Comparison of ENCODE assay signal across 9 cellular contexts in the genomic region with DNA sequence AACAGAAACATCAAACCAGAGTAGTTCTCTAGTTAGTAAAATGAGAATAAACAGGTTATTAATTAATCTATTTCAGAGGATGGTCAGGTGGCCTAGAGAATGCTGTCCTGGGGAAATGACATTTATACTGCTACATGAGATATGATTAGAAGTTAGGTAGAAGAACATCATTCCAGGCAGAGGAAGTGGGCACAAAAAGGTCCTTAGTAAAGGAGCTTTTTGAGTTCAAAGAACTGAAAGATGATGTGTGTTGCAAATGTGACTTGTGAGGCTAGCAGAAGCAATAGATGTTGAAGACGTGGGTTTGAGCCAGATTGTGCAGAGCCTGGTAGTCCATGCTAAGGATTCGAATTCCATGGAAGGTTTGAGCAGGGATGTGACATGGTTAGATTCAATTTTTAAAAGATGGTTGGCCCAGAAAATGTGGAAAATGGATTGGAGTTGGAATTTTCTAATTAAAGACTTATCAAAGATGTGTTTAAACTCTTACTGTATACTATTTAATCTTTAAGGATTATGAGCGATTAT. TPM values are rescaled to one million over a fixed set of nuclear protein-coding genes. Genes with fewer than 3 reads are reported as not detected.
DNase-seq lines count a peak whose midpoint lies in the region; ATAC-seq and TF ChIP-seq lines count a peak whose summit lies in the region.
"Had no signal": no experiment of that assay in that cellular context is flagged by ENCODE, and none has a peak within 500 bp of the region (broad histone marks: within the 10 kb centered on the region; RNA-seq: fewer than 3 reads in every experiment).

No MANE protein-coding gene starts in this region.

- H3K27me3 Mint-ChIP-seq in osteocyte (ENCODE audit: unreplicated experiment), result no peaks in the 10 kb centered on the region

- no peak for TF ChIP-seq CTCF in GM06990 (IDR thresholded peaks at IDR 0.05; ENCODE audit: insufficient read depth, low read length, poor library complexity, severe bottlenecking)
- no peak for TF ChIP-seq CTCF in MM.1S (IDR thresholded peaks at IDR 0.05; ENCODE audit: low read length)
- no peak for TF ChIP-seq CTCF in brain microvascular endothelial cell (IDR thresholded peaks at IDR 0.05; ENCODE audit: low read depth, low read length, missing control alignments)
- TF ChIP-seq CTCF in osteocyte (IDR thresholded peaks at IDR 0.05), result no peak
- no peak for TF ChIP-seq CTCF in GM20000 (IDR thresholded peaks at IDR 0.05; ENCODE audit: extremely low read depth, missing control alignments)

- peak overlapping the region; percentile 85 for H3K27ac Mint-ChIP-seq in osteocyte (ENCODE audit: unreplicated experiment)

- peak overlapping the region; percentile 73 for H3K27ac ChIP-seq in MM.1S (ENCODE audit: low read length)
- peak overlapping the region; percentile 41 for H3K27ac ChIP-seq in brain microvascular endothelial cell

- H3F3A ChIP-seq in MM.1S (ENCODE audit: insufficient read depth, low read length), result peaks cover 27% of the 10 kb centered on the region

- H3K79me2 ChIP-seq in MM.1S (ENCODE audit: low read length), result peaks cover 90% of the 10 kb centered on the region

- H3K4me3 Mint-ChIP-seq in osteocyte (ENCODE audit: unreplicated experiment), result no peak overlapping the region

- no peaks in the 10 kb centered on the region for H3K9me3 Mint-ChIP-seq in osteocyte (ENCODE audit: unreplicated experiment)

- peak overlapping the region; percentile 35 for H3K9ac ChIP-seq in MM.1S (ENCODE audit: low read length)

- no peaks in the 10 kb centered on the region for H4K20me1 ChIP-seq in MM.1S (ENCODE audit: insufficient read depth, low read length)

- peaks cover 20% of the 10 kb centered on the region for H3K4me1 ChIP-seq in MM.1S (ENCODE audit: low read length)

- H2AFZ ChIP-seq in MM.1S (ENCODE audit: low read length), result no peak overlapping the region

- ATAC-seq in sciatic nerve, result no peak

- H3K4me3 ChIP-seq in GM06990 (replicated peaks; ENCODE audit: low read depth, low read length), result 0 out of 2 replicates have a peak overlapping the region, but pooled peaks have one; percentile 10
- peak overlapping the region; percentile 33; the same call in 1 of the 2 replicates for H3K4me3 ChIP-seq in MM.1S (ENCODE audit: low read length)
- no peak overlapping the region for H3K4me3 ChIP-seq in brain microvascular endothelial cell (ENCODE audit: low read depth, low read length)

- no peak for DNase-seq in GM06990 (ENCODE audit: extremely low read depth, insufficient read length)
- peak; percentile 32 for DNase-seq in MM.1S
- no peak for DNase-seq in brain microvascular endothelial cell
- DNase-seq in osteocyte (ENCODE audit: extremely low spot score, unreplicated experiment), result no peak
- DNase-seq in sciatic nerve (ENCODE audit: low spot score), result no peak
- no peak for DNase-seq in GM20000 (ENCODE audit: low spot score)
- no peak for DNase-seq in activated gamma-delta T cell (lab: John Stamatoyannopoulos, UW)
- DNase-seq: cerebellar nuclear complex, NCI-H748 treated with DMSO at 0.1 percent for 48 hours had no signal

- H3K36me3 Mint-ChIP-seq in osteocyte (ENCODE audit: unreplicated experiment), result peaks cover 12% of the 10 kb centered on the region

- intact Hi-C loops in sciatic nerve (cut with DNase I), result no loop called here

- H3K4me2 ChIP-seq in MM.1S (ENCODE audit: low read depth, low read length), result peak overlapping the region; percentile 79

- no peaks in the 10 kb centered on the region; the same call in 1 of the 2 replicates for H3K36me3 ChIP-seq in GM06990 (ENCODE audit: control insufficient read depth, insufficient read depth, low read length)
- H3K36me3 ChIP-seq in MM.1S (replicated peaks; ENCODE audit: insufficient read depth, low read length), result no peaks in the 10 kb centered on the region; the same call in 1 of the 2 replicates
- H3K36me3 ChIP-seq in brain microvascular endothelial cell (replicated peaks), result no peaks in the 10 kb centered on the region

- H3K27me3 ChIP-seq in GM06990 (replicated peaks; ENCODE audit: control insufficient read depth, insufficient read depth, low read length), result no peaks in the 10 kb centered on the region
- H3K27me3 ChIP-seq in MM.1S (replicated peaks; ENCODE audit: insufficient read depth, low read length), result no peaks in the 10 kb centered on the region
- no peaks in the 10 kb centered on the region for H3K27me3 ChIP-seq in brain microvascular endothelial cell (replicated peaks)

- H3K9me2 ChIP-seq in MM.1S (replicated peaks; ENCODE audit: insufficient read depth, low read length), result no peaks in the 10 kb centered on the region

- H3K9me3 ChIP-seq in MM.1S (replicated peaks; ENCODE audit: insufficient read depth, low read length), result no peaks in the 10 kb centered on the region

- H3K4me1 Mint-ChIP-seq in osteocyte (ENCODE audit: unreplicated experiment), result peaks cover 36% of the 10 kb centered on the region

- in situ Hi-C loops in brain microvascular endothelial cell (cut with HindIII; ENCODE audit: low pct_ligation_motif_present, low sequenced_read_pairs), result no loop called here

RNA-seq across cellular contexts. Expression of gene RAB10, which starts 34.2 kb away (rescaled TPM):
- 139 and 150 TPM in 2 replicates for total RNA-seq in osteocyte
- total RNA-seq in sciatic nerve, result 104 TPM
